In the genomic region with DNA sequence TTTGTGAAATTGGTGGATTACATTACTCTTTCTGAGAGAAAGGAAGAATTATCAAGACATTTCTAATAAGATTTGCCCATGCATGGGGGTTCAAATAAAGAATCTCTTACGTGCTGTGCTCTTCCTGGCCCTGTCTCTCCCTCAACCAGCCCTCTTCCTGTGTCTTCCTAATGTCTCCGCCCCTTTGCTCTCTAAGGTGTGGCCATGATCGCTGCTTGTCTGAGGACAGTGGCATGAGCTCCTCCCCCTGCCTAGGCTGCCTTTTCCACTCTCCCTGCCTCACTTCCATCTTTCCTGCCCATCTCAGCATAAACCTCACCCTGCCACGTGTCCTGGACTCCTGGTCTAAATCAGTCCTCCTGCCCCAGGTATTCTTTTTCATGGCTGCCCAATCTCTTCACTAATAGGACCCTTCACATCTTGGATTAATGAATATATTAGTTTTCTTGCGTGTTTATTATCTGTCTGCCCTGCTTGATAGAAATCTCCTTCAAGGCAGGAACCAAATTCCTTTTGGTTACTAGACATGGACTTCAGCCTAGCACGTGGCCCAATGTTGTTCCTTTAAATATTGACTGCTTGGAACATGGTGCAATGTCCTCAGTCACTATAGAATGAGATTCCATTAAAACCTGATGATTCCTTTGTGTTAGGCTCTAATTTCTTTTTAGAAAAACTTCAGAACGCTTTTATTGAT, we compare ENCODE assay signal across 16 cellular contexts.
A peak's percentile ranks its signal among the peaks of the same experiment; 100 is the strongest.
DNase-seq lines count a peak whose midpoint lies in the region; ATAC-seq and TF ChIP-seq lines count a peak whose summit lies in the region.
"Had no signal": no experiment of that assay in that cellular context is flagged by ENCODE, and none has a peak within 500 bp of the region (broad histone marks: within the 10 kb centered on the region; RNA-seq: fewer than 3 reads in every experiment).

No MANE protein-coding gene starts in this region.

- no peak overlapping the region for H3K27ac ChIP-seq in DND-41 (ENCODE audit: low read length)
- no peak overlapping the region for H3K27ac ChIP-seq in colonic mucosa
- H3K27ac ChIP-seq: BLaER1 treated with 17β-estradiol and CSF1 and Interleukin-3, amounts not matched to agents 10 nM and 100 nM; transverse colon; VCaP had no signal

- H3K4me3 ChIP-seq in DND-41 (ENCODE audit: low read depth in 1 of 2, low read length in 2 of 2) = no peak overlapping the region
- H3K4me3 ChIP-seq in colonic mucosa = no peak overlapping the region
- H3K4me3 ChIP-seq: BLaER1 treated with 17β-estradiol and CSF1 and Interleukin-3, amounts not matched to agents 10 nM and 100 nM; smooth muscle cell; transverse colon had no signal

- H3K9ac ChIP-seq in DND-41 (ENCODE audit: low read depth, low read length) = no peak overlapping the region
- H3K9ac ChIP-seq in colonic mucosa (ENCODE audit: low read depth in 2 of 2, low read length in 2 of 2) = no peak overlapping the region
- H3K9ac ChIP-seq: BLaER1 treated with 17β-estradiol and CSF1 and Interleukin-3, amounts not matched to agents 10 nM and 100 nM had no signal

- no peaks in the 10 kb centered on the region for H3K36me3 Mint-ChIP-seq in natural killer cell treated with Interleukin-12 subunit alpha and Interleukin-12 subunit beta and Interleukin-15 and Interleukin-18, amount 100 ng/mL, for 72 hours
- H3K36me3 Mint-ChIP-seq: naive B cell; stimulated activated memory B cell treated with anti-CD40 and anti-IgM and Interleukin-4, amounts not matched to agents 10 μg/mL and 1 μg/mL and 100 μg/mL, for 72 hours had no signal

- H3K27me3 ChIP-seq in DND-41 (ENCODE audit: insufficient read depth, low read length, poor library complexity) (no peaks in the 10 kb centered on the region), colonic mucosa (no peaks in the 10 kb centered on the region)
- H3K27me3 ChIP-seq: BLaER1 treated with 17β-estradiol and CSF1 and Interleukin-3, amounts not matched to agents 10 nM and 100 nM; transverse colon had no signal

- H2AFZ ChIP-seq in DND-41 (ENCODE audit: low read depth, low read length) = no peak overlapping the region

- no peaks in the 10 kb centered on the region for H3K4me1 Mint-ChIP-seq in natural killer cell treated with Interleukin-12 subunit alpha and Interleukin-12 subunit beta and Interleukin-15 and Interleukin-18, amount 100 ng/mL, for 72 hours (ENCODE audit: low read depth in 2 of 2)
- H3K4me1 Mint-ChIP-seq: stimulated activated memory B cell treated with anti-CD40 and anti-IgM and Interleukin-4, amounts not matched to agents 10 μg/mL and 1 μg/mL and 100 μg/mL, for 72 hours had no signal

- H3K4me1 ChIP-seq in DND-41 (ENCODE audit: insufficient read depth, low read length) (no peaks in the 10 kb centered on the region), colonic mucosa (no peaks in the 10 kb centered on the region)
- H3K4me1 ChIP-seq: transverse colon had no signal

- no peaks in the 10 kb centered on the region for H4K20me1 ChIP-seq in DND-41 (ENCODE audit: insufficient read depth, low read length)
- H4K20me1 ChIP-seq: BLaER1 treated with 17β-estradiol and CSF1 and Interleukin-3, amounts not matched to agents 10 nM and 100 nM had no signal

- H3K36me3 ChIP-seq in DND-41 (ENCODE audit: insufficient read depth, low read length) (no peaks in the 10 kb centered on the region), colonic mucosa (no peaks in the 10 kb centered on the region)
- H3K36me3 ChIP-seq: BLaER1 treated with 17β-estradiol and CSF1 and Interleukin-3, amounts not matched to agents 10 nM and 100 nM; transverse colon had no signal

- peak; percentile 5 for DNase-seq in DND-41
- DNase-seq in H4 (ENCODE audit: low spot score) = peak; percentile 49
- DNase-seq in NCI-H748 (lab: John Stamatoyannopoulos, UW; ENCODE audit: unreplicated experiment) = peak; percentile 88
- DNase-seq in glomerular visceral epithelial cell (ENCODE audit: extremely low spot score) = peak; percentile 14
- no peak for DNase-seq in colonic mucosa
- DNase-seq in natural killer cell treated with Interleukin-12 subunit alpha and Interleukin-12 subunit beta and Interleukin-15 and Interleukin-18, amount 100 ng/mL, for 72 hours (ENCODE audit: low spot score) = no peak
- DNase-seq in RPMI8226 = no peak
- DNase-seq: hypothalamus, left ventricle myocardium superior, naive B cell, transverse colon had no signal

- ATAC-seq in DND-41 (ENCODE audit: insufficient read depth, low read depth) (peak; percentile 50; the same call in 1 of the 3 replicates), GM21723 (IDR thresholded peaks at IDR 0.05; ENCODE audit: unreplicated experiment) (no peak)
- ATAC-seq in natural killer cell treated with Interleukin-12 subunit alpha and Interleukin-12 subunit beta and Interleukin-15 and Interleukin-18, amount 100 ng/mL, for 72 hours = no peak
- ATAC-seq: left ventricle myocardium superior; stimulated activated memory B cell treated with anti-CD40 and anti-IgM and Interleukin-4, amounts not matched to agents 10 μg/mL and 1 μg/mL and 100 μg/mL, for 72 hours had no signal

- H3K9me3 Mint-ChIP-seq in natural killer cell treated with Interleukin-12 subunit alpha and Interleukin-12 subunit beta and Interleukin-15 and Interleukin-18, amount 100 ng/mL, for 72 hours = peaks cover 15% of the 10 kb centered on the region
- H3K9me3 Mint-ChIP-seq: stimulated activated memory B cell treated with anti-CD40 and anti-IgM and Interleukin-4, amounts not matched to agents 10 μg/mL and 1 μg/mL and 100 μg/mL, for 72 hours had no signal

- no peaks in the 10 kb centered on the region for H3K79me2 ChIP-seq in DND-41 (ENCODE audit: insufficient read depth, low read length)

- TF ChIP-seq CTCF in DND-41 (IDR thresholded peaks at IDR 0.05; ENCODE audit: borderline replicate concordance, extremely low read depth, low read length, poor library complexity, severe bottlenecking) (no peak), colonic mucosa (IDR thresholded peaks at IDR 0.05) (no peak)

- no peak overlapping the region for H3K4me3 Mint-ChIP-seq in natural killer cell treated with Interleukin-12 subunit alpha and Interleukin-12 subunit beta and Interleukin-15 and Interleukin-18, amount 100 ng/mL, for 72 hours
- H3K4me3 Mint-ChIP-seq: naive B cell; stimulated activated memory B cell treated with anti-CD40 and anti-IgM and Interleukin-4, amounts not matched to agents 10 μg/mL and 1 μg/mL and 100 μg/mL, for 72 hours had no signal

- H3K27ac Mint-ChIP-seq in natural killer cell treated with Interleukin-12 subunit alpha and Interleukin-12 subunit beta and Interleukin-15 and Interleukin-18, amount 100 ng/mL, for 72 hours = no peak overlapping the region
- H3K27ac Mint-ChIP-seq: naive B cell; stimulated activated memory B cell treated with anti-CD40 and anti-IgM and Interleukin-4, amounts not matched to agents 10 μg/mL and 1 μg/mL and 100 μg/mL, for 72 hours had no signal

- H3K27me3 Mint-ChIP-seq in natural killer cell treated with Interleukin-12 subunit alpha and Interleukin-12 subunit beta and Interleukin-15 and Interleukin-18, amount 100 ng/mL, for 72 hours = no peaks in the 10 kb centered on the region

- intact Hi-C loops in colonic mucosa (cut with DNase I) = no loop called here

- no peaks in the 10 kb centered on the region for H3K9me3 ChIP-seq in DND-41 (ENCODE audit: insufficient read depth, low read length, severe bottlenecking)
- no peaks in the 10 kb centered on the region for H3K9me3 ChIP-seq in colonic mucosa
- H3K9me3 ChIP-seq: transverse colon had no signal

- no peak overlapping the region for H3K4me2 ChIP-seq in DND-41 (ENCODE audit: insufficient read depth, low read length)
- H3K4me2 ChIP-seq: BLaER1 treated with 17β-estradiol and CSF1 and Interleukin-3, amounts not matched to agents 10 nM and 100 nM; smooth muscle cell had no signal

Comparison
In these comparisons a context has a peak if more than half of its experiments do, and no peak if none do; other contexts are left out.
1. DNase-seq: peak in DND-41 (single experiment), H4 (single experiment), NCI-H748 (single experiment) and glomerular visceral epithelial cell (single experiment); none in colonic mucosa (single experiment), natural killer cell treated with Interleukin-12 subunit alpha and Interleukin-12 subunit beta and Interleukin-15 and Interleukin-18, amount 100 ng/mL, for 72 hours (single experiment) and RPMI8226 (single experiment).